Comparison of ENCODE assay signal across 23 cellular contexts in the genomic region with DNA sequence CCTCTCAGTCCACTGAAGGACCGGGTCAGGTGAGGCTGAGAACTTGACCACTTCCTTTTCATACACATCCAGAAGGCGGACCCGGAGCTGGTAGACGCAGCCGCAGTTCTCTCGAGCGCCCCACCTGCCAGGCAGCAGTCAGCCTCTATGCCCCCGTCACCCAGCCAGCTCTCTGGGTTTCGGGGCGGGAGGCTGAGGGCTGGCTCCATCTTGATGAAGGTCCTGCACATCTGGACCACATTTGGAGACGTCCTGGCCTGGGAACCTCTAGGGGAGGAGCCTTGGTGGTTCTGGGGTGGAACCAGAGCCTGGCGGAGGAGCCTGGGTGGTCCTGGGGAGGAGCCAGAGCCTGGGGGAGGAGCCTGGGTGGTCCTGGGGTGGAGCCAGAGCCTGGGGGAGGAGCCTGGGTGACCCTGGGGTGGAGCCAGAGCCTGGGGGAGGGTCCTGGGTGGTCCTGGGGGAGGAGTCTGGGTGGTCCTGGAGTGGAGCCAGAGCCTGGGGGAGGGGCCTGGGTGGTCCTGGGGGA. TPM values are rescaled to one million over a fixed set of nuclear protein-coding genes. Genes with fewer than 3 reads are reported as not detected.
DNase-seq lines count a peak whose midpoint lies in the region; ATAC-seq, FAIRE-seq and TF ChIP-seq lines count a peak whose summit lies in the region.
"Had no signal": no experiment of that assay in that cellular context is flagged by ENCODE, and none has a peak within 500 bp of the region (broad histone marks: within the 10 kb centered on the region; RNA-seq: fewer than 3 reads in every experiment).

No MANE protein-coding gene starts in this region.

- intact Hi-C loops in K562 (cut with micrococcal nuclease) = no loop called here

- no peak for TF ChIP-seq POLR2A in K562 (conservative IDR thresholded peaks at IDR 0.05)

- peak; percentile 65 for DNase-seq in SK-N-SH
- peak; percentile 5 for DNase-seq in NCI-H1105 (lab: John Stamatoyannopoulos, UW)
- DNase-seq in K562 (ENCODE audit: extremely low read depth in 1 of 4, low spot score in 3 of 4) = peak; percentile 20 to 67 (median 57)
- no peak for DNase-seq in NCI-H524 (lab: John Stamatoyannopoulos, UW)
- DNase-seq in DMS53 treated with DMSO at 0.1 percent for 48 hours (lab: John Stamatoyannopoulos, UW; ENCODE audit: unreplicated experiment) = no peak
- DNase-seq in HEK293T (ENCODE audit: extremely low spot score) = no peak
- DNase-seq in omental fat pad (ENCODE audit: low spot score) = no peak
- DNase-seq: CD4-positive, CD25-positive, alpha-beta regulatory T cell; DMS153; head of caudate nucleus; left ventricle myocardium superior; NCI-H1436 treated with DMSO at 0.1 percent for 48 hours; Right ventricle myocardium superior; small intestine; stimulated activated CD4-positive, alpha-beta T cell treated with anti-CD3 and anti-CD28 coated beads, Interleukin-4, amount 100 ng/mL, for 4 hours had no signal

- H3K9me1 ChIP-seq in K562 (ENCODE audit: control insufficient read depth, insufficient read depth, low read length) = no peaks in the 10 kb centered on the region

- H3K4me2 ChIP-seq in SK-N-SH (no peak overlapping the region), K562 (ENCODE audit: insufficient read depth, low read length) (no peak overlapping the region)

- no TSS peak for BruUV-seq in K562 (replicated peaks; lab: Mats Ljungman, UMichigan)

- TF ChIP-seq CTCF in SK-N-SH (IDR thresholded peaks at IDR 0.05) (no peak), K562 (IDR thresholded peaks at IDR 0.05 in 2 of 3, conservative IDR thresholded peaks at IDR 0.05 in 1 of 3; ENCODE audit: insufficient read depth in 2 of 3, low read depth in 1 of 3, low read length in 3 of 3) (no peak), omental fat pad (IDR thresholded peaks at IDR 0.05) (no peak)

- H3K4me3 ChIP-seq in SK-N-SH (ENCODE audit: low read depth in 2 of 2, low read length in 1 of 2) (no peak overlapping the region), K562 (no peak overlapping the region)

- peaks cover 0 to 8% of the 10 kb centered on the region in 2 experiments; a peak in 1 of 4 replicates for H3K4me1 ChIP-seq in SK-N-SH (ENCODE audit: control insufficient read depth in 1 of 2, insufficient read depth in 2 of 2, low read depth in 1 of 2, low read length in 1 of 2)
- peaks cover 0 to 13% of the 10 kb centered on the region in 2 experiments; a peak in 2 of 5 replicates for H3K4me1 ChIP-seq in K562 (replicated peaks in 1 of 2; ENCODE audit: control insufficient read depth in 2 of 2, insufficient read depth in 2 of 2, low read length in 2 of 2)

- TF ChIP-seq EP300 in SK-N-SH (IDR thresholded peaks at IDR 0.05; ENCODE audit: borderline replicate concordance in 1 of 2, low read depth in 1 of 2, low read length in 1 of 2) = no peak
- TF ChIP-seq EP300 in K562 (IDR thresholded peaks at IDR 0.05; ENCODE audit: low read length) = no peak

- TF ChIP-seq RAD21 in SK-N-SH (IDR thresholded peaks at IDR 0.05; ENCODE audit: low read length) (no peak), K562 (CRISPR knock-in tag; conservative IDR thresholded peaks at IDR 0.05 in 1 of 2, IDR thresholded peaks at IDR 0.05 in 1 of 2) (no peak)

- CTCF ChIA-PET in SK-N-SH (lab: Yijun Ruan, JAX) (no interaction called here), K562 (lab: Yijun Ruan, JAX; ENCODE audit: low intra/inter-chr PET ratio) (no interaction called here), HEK293T (lab: Yijun Ruan, JAX) (interaction anchor here (0.6 kb wide), 1 partner anchor 14 kb away, joined by 3 read pairs; the partner anchor contains the start of gene MRPS12)

- ATAC-seq in SK-N-SH treated with all-trans-retinoic acid at 6 μM for 48 hours (no peak; the same call in 2 of the 3 replicates), K562 (peak; percentile 81), omental fat pad (ENCODE audit: low FRiP score) (no peak)
- ATAC-seq: left ventricle myocardium superior had no signal

- WGBS in SK-N-SH (ENCODE audit: low lambda C conversion rate) = 93% methylated on average over 7 of the region's 12 CpGs
- WGBS in K562 (ENCODE audit: insufficient coverage, low coverage, missing lambda C conversion rate) = 88% methylated on average over 11 of the region's 12 CpGs

- in situ Hi-C loops in K562 (cut with MboI) = no loop called here

- no peaks in the 10 kb centered on the region for H3K9me3 ChIP-seq in SK-N-SH
- H3K9me3 ChIP-seq in K562 (replicated peaks; ENCODE audit: control insufficient read depth, insufficient read depth, low read depth, low read length) = no peaks in the 10 kb centered on the region

- H3K9me2 ChIP-seq in SK-N-SH = no peaks in the 10 kb centered on the region

- POLR2A ChIA-PET in SK-N-SH (lab: Yijun Ruan, JAX) = no interaction called here
- POLR2A ChIA-PET in K562 (lab: Yijun Ruan, JAX) = interaction anchor here (0.6 kb wide), 1 partner anchor 591 kb away, joined by 3 read pairs; no protein-coding TSS in a partner anchor
- POLR2A ChIA-PET in HEK293T (lab: Yijun Ruan, JAX) = no interaction called here

- H3K9ac ChIP-seq in SK-N-SH (no peak overlapping the region), K562 (ENCODE audit: insufficient read depth in 1 of 2, low read depth in 2 of 2, low read length in 2 of 2) (no peak overlapping the region)

- no peaks in the 10 kb centered on the region for H4K20me1 ChIP-seq in SK-N-SH (ENCODE audit: insufficient read depth)
- no peaks in the 10 kb centered on the region for H4K20me1 ChIP-seq in K562 (replicated peaks; ENCODE audit: control insufficient read depth, insufficient read depth, low read length)

- peaks cover 8% of the 10 kb centered on the region for H3F3A ChIP-seq in SK-N-SH (replicated peaks; ENCODE audit: insufficient read depth)

- H3K36me3 ChIP-seq in SK-N-SH (replicated peaks in 1 of 2; ENCODE audit: control insufficient read depth in 1 of 2, insufficient read depth in 2 of 2, low read length in 1 of 2) = peaks cover 5 to 15% of the 10 kb centered on the region in 2 experiments
- H3K36me3 ChIP-seq in K562 (ENCODE audit: control insufficient read depth, insufficient read depth, low read length) = peaks cover 27% of the 10 kb centered on the region; the same call in 2 of the 3 replicates

- H2AFZ ChIP-seq in SK-N-SH (ENCODE audit: low read depth) = no peak overlapping the region
- no peak overlapping the region for H2AFZ ChIP-seq in K562 (ENCODE audit: low read depth, low read length)

- H3K27me3 ChIP-seq in SK-N-SH (ENCODE audit: insufficient read depth) (no peaks in the 10 kb centered on the region), K562 (ENCODE audit: control insufficient read depth in 2 of 2, insufficient read depth in 2 of 2, low read length in 2 of 2) (no peaks in the 10 kb centered on the region)

- H3K27ac ChIP-seq in SK-N-SH (ENCODE audit: low read depth in 2 of 2, low read length in 1 of 2) = no peak overlapping the region
- H3K27ac ChIP-seq in K562 (ENCODE audit: extremely low read depth, low read depth, low read length) = no peak overlapping the region

- no peak for FAIRE-seq in K562 (lab: Jason Lieb, UNC)
- FAIRE-seq: small intestine, urothelium cell line had no signal

- H3K79me2 ChIP-seq in SK-N-SH (ENCODE audit: insufficient read depth) (no peaks in the 10 kb centered on the region), K562 (ENCODE audit: control insufficient read depth, insufficient read depth, low read length) (no peaks in the 10 kb centered on the region)

RNA-seq across cellular contexts. Expression of gene MRPS12, which starts 14.3 kb away (rescaled TPM):
- polyA plus RNA-seq in SK-N-SH (2012; rRNA removed) = 55.7 and 59.6 TPM in 2 replicates
- 27.9 and 43.4 TPM in 2 replicates for polyA plus RNA-seq in SK-N-SH (2012; cell fraction: cytosol; rRNA removed)
- 30.4 and 35.2 TPM in 2 replicates for polyA plus RNA-seq in SK-N-SH (2012; cell fraction: nucleus; rRNA removed)
- total RNA-seq in K562 (2011; cell fraction: chromatin; rRNA removed; ENCODE audit: low replicate concordance) = 18.6 and 46.8 TPM in 2 replicates
- 67.2 and 67.4 TPM in 2 replicates for total RNA-seq in K562 (2011; cell fraction: nucleolus; rRNA removed)
- 46.9 and 47.3 TPM in 2 replicates for total RNA-seq in K562 (2011; cell fraction: nucleoplasm; rRNA removed)
- 174 and 225 TPM in 2 replicates for total RNA-seq in K562 (2014; rRNA removed)
- total RNA-seq in K562 (2014; rRNA removed; fragmentation: Illumina TruSeq; extraction: Trizol) = 31.3 and 41.1 TPM in 2 replicates
- 91.9 and 92.7 TPM in 2 replicates for total RNA-seq in K562 (2015; rRNA removed; fragmentation: Illumina TruSeq; extraction: Trizol)
- total RNA-seq in K562 (2021) = 144 and 156 TPM in 2 replicates
- 52.0 and 68.0 TPM in 2 replicates for polyA plus RNA-seq in K562 (2011; rRNA removed)
- polyA plus RNA-seq in K562 (2011; cell fraction: cytosol; rRNA removed) = 122 and 307 TPM in 2 replicates
- polyA plus RNA-seq in K562 (2011; cell fraction: nucleus; rRNA removed) = 53.5 and 73.2 TPM in 2 replicates
- polyA plus RNA-seq in K562 (2012) = 78.3 and 98.7 TPM in 2 replicates
- polyA plus RNA-seq in K562 (2014; fragmentation: Illumina TruSeq; extraction: Trizol) = 42.9 and 93.5 TPM in 2 replicates
- polyA plus RNA-seq in K562 (2014; fragmentation: Nextera tagmentation; extraction: Ambion mirVana) = 10 to 100 TPM in 1 of 2 experiments, 1 to 10 TPM in 1; 8.1 to 34.5 TPM
- polyA plus RNA-seq in K562 (2014; rRNA removed) = 143 and 177 TPM in 2 replicates
- polyA minus RNA-seq in K562 (2011; rRNA and poly(A)+ RNA removed) = 16.9 and 20.7 TPM in 2 replicates
- 41.0 and 46.2 TPM in 2 replicates for polyA minus RNA-seq in K562 (2011; cell fraction: cytosol; rRNA and poly(A)+ RNA removed)
- 23.0 and 36.5 TPM in 2 replicates for polyA minus RNA-seq in K562 (2011; cell fraction: nucleus; rRNA and poly(A)+ RNA removed)
- total RNA-seq in omental fat pad = 10 to 100 TPM; 27.3 to 46.0 (median 37.7) TPM

RNA-seq across cellular contexts. Expression of gene SARS2, which starts 14.5 kb away (rescaled TPM):
- polyA plus RNA-seq in SK-N-SH (2012; rRNA removed) (36.5 and 39.8 TPM in 2 replicates), K562 (2011; rRNA removed) (31.3 and 55.5 TPM in 2 replicates), K562 (2014; fragmentation: Illumina TruSeq; extraction: Trizol) (31.7 and 55.2 TPM in 2 replicates), K562 (2014; fragmentation: Nextera tagmentation; extraction: Ambion mirVana) (1 to 10 TPM; 3.1 to 7.0 TPM), K562 (2014; rRNA removed) (55.5 and 60.3 TPM in 2 replicates)
- 6.7 and 12.2 TPM in 2 replicates for polyA plus RNA-seq in SK-N-SH (2012; cell fraction: cytosol; rRNA removed)
- polyA plus RNA-seq in SK-N-SH (2012; cell fraction: nucleus; rRNA removed) = 209 and 249 TPM in 2 replicates
- 95.5 and 266 TPM in 2 replicates for total RNA-seq in K562 (2011; cell fraction: chromatin; rRNA removed; ENCODE audit: low replicate concordance)
- total RNA-seq in K562 (2011; cell fraction: nucleolus; rRNA removed) = 170 and 174 TPM in 2 replicates
- total RNA-seq in K562 (2011; cell fraction: nucleoplasm; rRNA removed) = 96.4 and 116 TPM in 2 replicates
- total RNA-seq in K562 (2014; rRNA removed) (32.2 and 39.5 TPM in 2 replicates), K562 (2014; rRNA removed; fragmentation: Illumina TruSeq; extraction: Trizol) (12.8 and 15.5 TPM in 2 replicates), K562 (2015; rRNA removed; fragmentation: Illumina TruSeq; extraction: Trizol) (36.3 and 38.0 TPM in 2 replicates), K562 (2021) (50.6 and 59.1 TPM in 2 replicates), omental fat pad (10 to 100 TPM in 3 of 4 donors, 1 to 10 TPM in 1; 9.7 to 14.8 (median 11.8) TPM)
- polyA plus RNA-seq in K562 (2011; cell fraction: cytosol; rRNA removed) = 42.5 and 85.9 TPM in 2 replicates
- 237 and 321 TPM in 2 replicates for polyA plus RNA-seq in K562 (2011; cell fraction: nucleus; rRNA removed)
- 39.9 and 57.3 TPM in 2 replicates for polyA plus RNA-seq in K562 (2012)
- 13.7 and 15.9 TPM in 2 replicates for polyA minus RNA-seq in K562 (2011; rRNA and poly(A)+ RNA removed)
- 25.8 and 38.1 TPM in 2 replicates for polyA minus RNA-seq in K562 (2011; cell fraction: cytosol; rRNA and poly(A)+ RNA removed)
- 41.6 and 51.5 TPM in 2 replicates for polyA minus RNA-seq in K562 (2011; cell fraction: nucleus; rRNA and poly(A)+ RNA removed)

RNA-seq across cellular contexts. Expression of gene FBXO17, which starts 30.5 kb away (rescaled TPM):
- polyA plus RNA-seq in SK-N-SH (2012; rRNA removed) (30.8 and 40.7 TPM in 2 replicates), K562 (2011; rRNA removed) (19.0 and 26.6 TPM in 2 replicates), K562 (2014; fragmentation: Illumina TruSeq; extraction: Trizol) (20.1 and 24.9 TPM in 2 replicates), K562 (2014; fragmentation: Nextera tagmentation; extraction: Ambion mirVana) (1 to 10 TPM; 4.1 to 4.9 TPM), K562 (2014; rRNA removed) (19.9 and 21.9 TPM in 2 replicates)
- polyA plus RNA-seq in SK-N-SH (2012; cell fraction: cytosol; rRNA removed) = 19.8 and 26.3 TPM in 2 replicates
- polyA plus RNA-seq in SK-N-SH (2012; cell fraction: nucleus; rRNA removed) = 82.4 and 84.3 TPM in 2 replicates
- 34.4 and 55.5 TPM in 2 replicates for total RNA-seq in K562 (2011; cell fraction: chromatin; rRNA removed; ENCODE audit: low replicate concordance)
- total RNA-seq in K562 (2011; cell fraction: nucleolus; rRNA removed) = 36.2 and 40.0 TPM in 2 replicates
- total RNA-seq in K562 (2011; cell fraction: nucleoplasm; rRNA removed) = 47.3 and 49.4 TPM in 2 replicates
- total RNA-seq in K562 (2014; rRNA removed) (20.3 and 22.2 TPM in 2 replicates), K562 (2014; rRNA removed; fragmentation: Illumina TruSeq; extraction: Trizol) (8.8 and 12.2 TPM in 2 replicates), K562 (2015; rRNA removed; fragmentation: Illumina TruSeq; extraction: Trizol) (13.9 and 14.3 TPM in 2 replicates), K562 (2021) (25.0 and 27.1 TPM in 2 replicates), omental fat pad (10 to 100 TPM; 31.2 to 43.6 (median 38.2) TPM)
- polyA plus RNA-seq in K562 (2011; cell fraction: cytosol; rRNA removed) = 17.3 and 30.3 TPM in 2 replicates
- 48.1 and 51.6 TPM in 2 replicates for polyA plus RNA-seq in K562 (2011; cell fraction: nucleus; rRNA removed)
- 26.6 and 27.5 TPM in 2 replicates for polyA plus RNA-seq in K562 (2012)
- polyA minus RNA-seq in K562 (2011; rRNA and poly(A)+ RNA removed) = 7.0 and 8.0 TPM in 2 replicates
- polyA minus RNA-seq in K562 (2011; cell fraction: cytosol; rRNA and poly(A)+ RNA removed) = 7.3 and 10.3 TPM in 2 replicates
- polyA minus RNA-seq in K562 (2011; cell fraction: nucleus; rRNA and poly(A)+ RNA removed) = 11.4 and 13.1 TPM in 2 replicates
- total RNA-seq: CD4-positive, CD25-positive, alpha-beta regulatory T cell; HT-29; OCI-LY7; T-helper 2 cell treated with Interferon-gamma antibody and Interleukin-4, amounts not matched to agents 100 ng/mL and 5 ng/mL, for 36 hours had no signal
- polyA plus RNA-seq: neural cell had no signal

RNA-seq across cellular contexts. Expression of gene CCER2, which starts 33.1 kb away (rescaled TPM):
- polyA plus RNA-seq in SK-N-SH (2012; rRNA removed) (0.36 and 0.70 TPM in 2 replicates), K562 (2011; rRNA removed) (0.19 and 0.21 TPM in 2 replicates), K562 (2014; fragmentation: Illumina TruSeq; extraction: Trizol) (not detected in 2 replicates), K562 (2014; fragmentation: Nextera tagmentation; extraction: Ambion mirVana) (not detected), K562 (2014; rRNA removed) (0.13 and 0.68 TPM in 2 replicates)
- polyA plus RNA-seq in SK-N-SH (2012; cell fraction: cytosol; rRNA removed) = 0.12 and 0.15 TPM in 2 replicates
- 4.9 and 7.5 TPM in 2 replicates for polyA plus RNA-seq in SK-N-SH (2012; cell fraction: nucleus; rRNA removed)
- 1.8 and 2.5 TPM in 2 replicates for total RNA-seq in K562 (2011; cell fraction: chromatin; rRNA removed; ENCODE audit: low replicate concordance)
- total RNA-seq in K562 (2011; cell fraction: nucleolus; rRNA removed) = 0.66 and 1.7 TPM in 2 replicates
- total RNA-seq in K562 (2011; cell fraction: nucleoplasm; rRNA removed) = 0.84 and 1.2 TPM in 2 replicates
- total RNA-seq in K562 (2014; rRNA removed) (not detected in 2 replicates), K562 (2014; rRNA removed; fragmentation: Illumina TruSeq; extraction: Trizol) (not detected in 2 replicates), K562 (2015; rRNA removed; fragmentation: Illumina TruSeq; extraction: Trizol) (not detected in 2 replicates), K562 (2021) (0.40 TPM in 1 of 2 replicates, not detected in the other), omental fat pad (under 1 TPM in 2 of 4 donors, not detected in 2; 0.50 to 0.84 TPM)
- polyA plus RNA-seq in K562 (2011; cell fraction: cytosol; rRNA removed) = 0.19 TPM in 1 of 2 replicates, not detected in the other
- polyA plus RNA-seq in K562 (2011; cell fraction: nucleus; rRNA removed) = 1.4 and 1.7 TPM in 2 replicates
- polyA plus RNA-seq in K562 (2012) = 0.61 and 1.2 TPM in 2 replicates
- polyA minus RNA-seq in K562 (2011; rRNA and poly(A)+ RNA removed) = not detected in 2 replicates
- polyA minus RNA-seq in K562 (2011; cell fraction: cytosol; rRNA and poly(A)+ RNA removed) = not detected in 2 replicates
- not detected in 2 replicates for polyA minus RNA-seq in K562 (2011; cell fraction: nucleus; rRNA and poly(A)+ RNA removed)
- total RNA-seq: fibroblast of lung, HT-29, left ventricle myocardium superior, Right ventricle myocardium superior had no signal
- polyA plus RNA-seq: AG04450; CD4-positive, CD25-positive, alpha-beta regulatory T cell had no signal

RNA-seq across cellular contexts. Expression of gene NFKBIB, which starts 45.3 kb away (rescaled TPM):
- 29.6 and 31.8 TPM in 2 replicates for polyA plus RNA-seq in SK-N-SH (2012; rRNA removed)
- 17.5 and 22.5 TPM in 2 replicates for polyA plus RNA-seq in SK-N-SH (2012; cell fraction: cytosol; rRNA removed)
- polyA plus RNA-seq in SK-N-SH (2012; cell fraction: nucleus; rRNA removed) = 18.6 and 29.5 TPM in 2 replicates
- 2.3 and 3.5 TPM in 2 replicates for total RNA-seq in K562 (2011; cell fraction: chromatin; rRNA removed; ENCODE audit: low replicate concordance)
- total RNA-seq in K562 (2011; cell fraction: nucleolus; rRNA removed) = 5.9 and 6.2 TPM in 2 replicates
- 2.7 and 3.9 TPM in 2 replicates for total RNA-seq in K562 (2011; cell fraction: nucleoplasm; rRNA removed)
- total RNA-seq in K562 (2014; rRNA removed) = 37.6 and 54.8 TPM in 2 replicates
- 5.8 and 6.1 TPM in 2 replicates for total RNA-seq in K562 (2014; rRNA removed; fragmentation: Illumina TruSeq; extraction: Trizol)
- total RNA-seq in K562 (2015; rRNA removed; fragmentation: Illumina TruSeq; extraction: Trizol) = 12.9 TPM in 2 replicates
- total RNA-seq in K562 (2021) = 33.5 and 34.7 TPM in 2 replicates
- 10.4 and 11.7 TPM in 2 replicates for polyA plus RNA-seq in K562 (2011; rRNA removed)
- polyA plus RNA-seq in K562 (2011; cell fraction: cytosol; rRNA removed) = 16.2 and 53.2 TPM in 2 replicates
- polyA plus RNA-seq in K562 (2011; cell fraction: nucleus; rRNA removed) = 5.9 and 10.5 TPM in 2 replicates
- 26.4 and 28.8 TPM in 2 replicates for polyA plus RNA-seq in K562 (2012)
- polyA plus RNA-seq in K562 (2014; fragmentation: Illumina TruSeq; extraction: Trizol) = 7.2 and 14.4 TPM in 2 replicates
- polyA plus RNA-seq in K562 (2014; fragmentation: Nextera tagmentation; extraction: Ambion mirVana) = 1 to 10 TPM; 1.5 to 1.7 TPM
- 44.9 and 46.7 TPM in 2 replicates for polyA plus RNA-seq in K562 (2014; rRNA removed)
- 1.9 and 2.9 TPM in 2 replicates for polyA minus RNA-seq in K562 (2011; rRNA and poly(A)+ RNA removed)
- 7.3 and 8.0 TPM in 2 replicates for polyA minus RNA-seq in K562 (2011; cell fraction: cytosol; rRNA and poly(A)+ RNA removed)
- 2.3 and 2.7 TPM in 2 replicates for polyA minus RNA-seq in K562 (2011; cell fraction: nucleus; rRNA and poly(A)+ RNA removed)
- 10 to 100 TPM; 19.6 to 30.9 (median 22.7) TPM for total RNA-seq in omental fat pad

Comparison
In these comparisons a context has a peak if more than half of its experiments do, and no peak if none do; other contexts are left out.
1. DNase-seq: peak in SK-N-SH (single experiment), NCI-H1105 (single experiment) and K562 (4 of 4); none in NCI-H524 (0 of 2), DMS53 treated with DMSO at 0.1 percent for 48 hours (single experiment), HEK293T (single experiment) and omental fat pad (single experiment).